ENCODE assay signal across 9 cellular contexts in the genomic region with DNA sequence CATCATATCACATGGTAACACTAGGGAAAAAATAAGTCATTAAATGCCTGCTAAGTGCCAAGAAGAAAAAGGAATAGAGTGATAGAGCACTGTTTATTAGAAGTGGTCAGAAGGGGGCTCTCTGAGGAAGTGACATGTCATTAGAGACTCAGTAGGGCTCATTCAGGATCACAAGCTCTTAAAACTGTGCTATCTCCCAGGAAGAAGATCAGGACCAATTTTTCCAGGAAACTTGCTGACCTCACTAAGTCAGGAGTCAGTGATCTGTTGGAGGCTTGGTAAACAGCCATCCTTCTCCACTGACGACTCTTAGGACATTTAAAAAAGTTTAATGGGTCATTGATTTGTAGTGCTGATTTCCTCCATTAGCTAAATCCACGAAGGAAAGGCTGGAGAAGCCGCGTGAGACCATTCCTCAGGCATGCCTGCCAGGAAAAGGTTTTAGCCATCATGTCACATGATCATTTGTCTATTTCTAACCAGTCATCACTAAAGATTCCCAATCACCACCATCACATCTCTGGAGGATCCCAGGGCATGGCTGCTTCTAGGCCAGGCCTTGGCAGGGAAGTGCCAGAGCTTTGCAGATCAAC. TPM values are rescaled to one million over a fixed set of nuclear protein-coding genes. Genes with fewer than 3 reads are reported as not detected.
DNase-seq lines count a peak whose midpoint lies in the region; ATAC-seq and TF ChIP-seq lines count a peak whose summit lies in the region.
"Had no signal": no experiment of that assay in that cellular context is flagged by ENCODE, and none has a peak within 500 bp of the region (broad histone marks: within the 10 kb centered on the region; RNA-seq: fewer than 3 reads in every experiment).

No MANE protein-coding gene starts in this region.

- H3K4me3 ChIP-seq in A673 (ENCODE audit: low read depth, low read length, poor library complexity, severe bottlenecking): no peak overlapping the region
- no peak overlapping the region for H3K4me3 ChIP-seq in IMR-90 (ENCODE audit: insufficient read depth, low read depth, low read length)

- peak overlapping the region; percentile 81 for H3K18ac ChIP-seq in IMR-90 (ENCODE audit: low read depth, low read length)

- H3K56ac ChIP-seq in IMR-90 (ENCODE audit: extremely low read depth, insufficient read depth, low read length): no peak overlapping the region

- DNase-seq in A673 (ENCODE audit: low spot score) (no peak), IMR-90 (no peak), chondrocyte (ENCODE audit: low spot score) (no peak), mesothelial cell of epicardium (ENCODE audit: low spot score in 2 of 2, unreplicated experiment in 2 of 2) (no peak), mucosa of gallbladder (ENCODE audit: low spot score) (no peak), NCI-H2029 (lab: John Stamatoyannopoulos, UW) (no peak)
- DNase-seq: NCI-H1417 had no signal

- H3K4ac ChIP-seq in IMR-90 (ENCODE audit: low read depth, low read length): peak overlapping the region; percentile 52

- no peak overlapping the region for H3K4me2 ChIP-seq in IMR-90 (ENCODE audit: low read depth, low read length)

- H2AFZ ChIP-seq in IMR-90 (replicated peaks; ENCODE audit: low read length, poor library complexity): peak overlapping the region; percentile 52

- H2BK120ac ChIP-seq in IMR-90 (ENCODE audit: low read depth, low read length): peak overlapping the region; percentile 76

- peak overlapping the region; percentile 88 for H4K5ac ChIP-seq in IMR-90 (ENCODE audit: low read depth, low read length)

- no peak overlapping the region for H2BK5ac ChIP-seq in IMR-90 (ENCODE audit: low read depth, low read length, poor library complexity, severe bottlenecking)

- TF ChIP-seq POLR2A in IMR-90 (IDR thresholded peaks at IDR 0.05; ENCODE audit: low read depth, low read length): no peak

- no peak overlapping the region for H3K27ac Mint-ChIP-seq in chondrocyte (ENCODE audit: unreplicated experiment)
- H3K27ac Mint-ChIP-seq in mesothelial cell of epicardium: peak overlapping the region; percentile 5

- TF ChIP-seq CTCF in A673 (conservative IDR thresholded peaks at IDR 0.05; ENCODE audit: low read depth, low read length) (peak; percentile 32), IMR-90 (conservative IDR thresholded peaks at IDR 0.05; ENCODE audit: low read depth, low read length) (peak; percentile 21; the same call in 1 of the 2 replicates), chondrocyte (IDR thresholded peaks at IDR 0.05) (peak; percentile 70), mesothelial cell of epicardium (IDR thresholded peaks at IDR 0.05; ENCODE audit: unreplicated experiment) (no peak)

- H2AK9ac ChIP-seq in IMR-90 (replicated peaks; ENCODE audit: low read depth, low read length, poor library complexity): no peak overlapping the region

- H2AK5ac ChIP-seq in IMR-90 (ENCODE audit: low read depth, low read length): peak overlapping the region; percentile 39; the same call in 1 of the 2 replicates

- TF ChIP-seq RAD21 in IMR-90 (IDR thresholded peaks at IDR 0.05; ENCODE audit: low read length): peak; percentile 32; the same call in 1 of the 2 replicates

- H4K20me1 ChIP-seq in IMR-90 (ENCODE audit: insufficient read depth, low read length): no peaks in the 10 kb centered on the region

- H3K4me3 Mint-ChIP-seq in chondrocyte (ENCODE audit: unreplicated experiment): no peak overlapping the region
- H3K4me3 Mint-ChIP-seq in mesothelial cell of epicardium: no peak overlapping the region

- no peak overlapping the region for H3K9ac ChIP-seq in IMR-90 (ENCODE audit: low read depth, low read length)

- H3K36me3 Mint-ChIP-seq in chondrocyte (ENCODE audit: low read depth) (no peaks in the 10 kb centered on the region), mesothelial cell of epicardium (no peaks in the 10 kb centered on the region)

- H3K27ac ChIP-seq in A673 (ENCODE audit: low read depth, low read length, poor library complexity, severe bottlenecking) (no peak overlapping the region), IMR-90 (ENCODE audit: insufficient read depth, low read length) (peak overlapping the region; percentile 47; the same call in 1 of the 2 replicates)

- no peaks in the 10 kb centered on the region for H3K79me1 ChIP-seq in IMR-90 (ENCODE audit: low read depth in 1 of 2, low read length in 2 of 2)

- intact Hi-C loops in A673 (cut with micrococcal nuclease; ENCODE audit: unreplicated experiment) (no loop called here), IMR-90 (cut with micrococcal nuclease) (no loop called here)

- H3K36me3 ChIP-seq in A673 (ENCODE audit: insufficient read depth, low read length, poor library complexity, severe bottlenecking): no peaks in the 10 kb centered on the region
- H3K36me3 ChIP-seq in IMR-90 (ENCODE audit: control insufficient read depth, insufficient read depth, low read length): no peaks in the 10 kb centered on the region

- dilution Hi-C loops in IMR-90 (cut with HindIII; ENCODE audit: low sequenced_read_pairs, unreplicated experiment): no loop called here

- H3K27me3 ChIP-seq in A673 (replicated peaks; ENCODE audit: insufficient read depth, low read depth, low read length, poor library complexity) (no peaks in the 10 kb centered on the region), IMR-90 (ENCODE audit: control insufficient read depth, insufficient read depth, low read length) (no peaks in the 10 kb centered on the region)

- WGBS in IMR-90 (ENCODE audit: extremely low coverage in 2 of 2, insufficient read length in 1 of 2), 2 experiments: no CpG with 5 or more reads among the region's 4 CpGs

- peak; percentile 16; the same call in 1 of the 2 replicates for ATAC-seq in IMR-90 (ENCODE audit: low read depth)
- ATAC-seq in GM19035 (IDR thresholded peaks at IDR 0.05; ENCODE audit: unreplicated experiment): no peak
- no peak for ATAC-seq in HG02938 (IDR thresholded peaks at IDR 0.05; ENCODE audit: unreplicated experiment)

- CTCF ChIA-PET in A673 (lab: Charles Lee) (interaction anchor here (0.5 kb wide), 1 partner anchor 289 kb away, joined by 4 read pairs; no protein-coding TSS in a partner anchor), IMR-90 (lab: Yijun Ruan, JAX) (interaction anchor here (1.4 to 1.6 kb wide), 2 partner anchors 21 to 71 kb away, joined by 3 to 6 read pairs; no protein-coding TSS in a partner anchor)

- no peaks in the 10 kb centered on the region for H3K9me3 Mint-ChIP-seq in chondrocyte (ENCODE audit: low read depth)
- H3K9me3 Mint-ChIP-seq in mesothelial cell of epicardium: no peaks in the 10 kb centered on the region

- H3K9me1 ChIP-seq in IMR-90 (ENCODE audit: insufficient read depth, low read length): 0 out of 2 replicates have a peak, but pooled peaks cover 9% of the 10 kb centered on the region

- H2BK20ac ChIP-seq in IMR-90 (ENCODE audit: low read depth, low read length): peak overlapping the region; percentile 50

- H3K9me3 ChIP-seq in A673 (ENCODE audit: low read depth, low read length, poor library complexity, severe bottlenecking) (no peaks in the 10 kb centered on the region), IMR-90 (ENCODE audit: control insufficient read depth, insufficient read depth, low read length) (no peaks in the 10 kb centered on the region)

- peak overlapping the region; percentile 11 for H3K23ac ChIP-seq in IMR-90 (ENCODE audit: low read depth, low read length)

- H3K14ac ChIP-seq in IMR-90 (replicated peaks; ENCODE audit: low read depth, low read length): peak overlapping the region; percentile 69

- H4K8ac ChIP-seq in IMR-90 (ENCODE audit: low read depth in 2 of 2, low read length in 2 of 2): peak overlapping the region; percentile 33 to 75

- BruUV-seq in A673 (replicated peaks; lab: Mats Ljungman, UMichigan) (no TSS peak), IMR-90 (replicated peaks; lab: Mats Ljungman, UMichigan) (no TSS peak)

- POLR2A ChIA-PET in A673 (lab: Charles Lee; ENCODE audit: low non-redundant PET) (no interaction called here), IMR-90 (lab: Charles Lee; ENCODE audit: unreplicated experiment) (no interaction called here)

- peak overlapping the region; percentile 53 for H4K91ac ChIP-seq in IMR-90 (ENCODE audit: insufficient read depth, low read depth, low read length)

- no peaks in the 10 kb centered on the region for H3K27me3 Mint-ChIP-seq in chondrocyte (ENCODE audit: low read depth)
- no peaks in the 10 kb centered on the region for H3K27me3 Mint-ChIP-seq in mesothelial cell of epicardium (ENCODE audit: low read depth)

- H2BK15ac ChIP-seq in IMR-90 (ENCODE audit: low read depth, low read length): peak overlapping the region; percentile 13; the same call in 2 of the 3 replicates

- in situ Hi-C loops in IMR-90 (cut with MboI; ENCODE audit: low sequenced_read_pairs): no loop called here

- peaks cover under 1% of the 10 kb centered on the region for H3K4me1 Mint-ChIP-seq in chondrocyte (ENCODE audit: low read depth)
- H3K4me1 Mint-ChIP-seq in mesothelial cell of epicardium: peaks cover 13% of the 10 kb centered on the region

- H3K4me1 ChIP-seq in A673 (ENCODE audit: insufficient read depth, low read length, poor library complexity, severe bottlenecking): peaks cover 2% of the 10 kb centered on the region
- H3K4me1 ChIP-seq in IMR-90 (ENCODE audit: control insufficient read depth, insufficient read depth, low read length): peaks cover 19% of the 10 kb centered on the region

TF ChIP-seq in IMR-90, 13 proteins besides CTCF, POLR2A, EP300 and RAD21 (continues in another document):
- TF ChIP-seq USF2 (IDR thresholded peaks at IDR 0.05; ENCODE audit: low read depth, low read length) (0 out of 2 replicates have a peak, but pooled peaks have one; percentile 32), CHD1 (IDR thresholded peaks at IDR 0.05; ENCODE audit: low read depth, low read length) (no peak), FOS (IDR thresholded peaks at IDR 0.05; ENCODE audit: low read depth, low read length) (no peak)

RNA-seq across cellular contexts. Expression of gene PTPN1, which starts 5.9 kb away (rescaled TPM):
- total RNA-seq in A673 (2021) (47.4 and 47.8 TPM in 2 replicates), IMR-90 (2012; rRNA removed) (31.7 and 38.0 TPM in 2 replicates), chondrocyte (30.3 to 32.4 TPM (median 30.8 TPM) in 3 replicates), mesothelial cell of epicardium (26.2 to 27.7 TPM (median 27.3 TPM) in 3 replicates), mucosa of gallbladder (24.0 TPM)
- 37.1 and 37.4 TPM in 2 replicates for polyA plus RNA-seq in IMR-90 (2012; rRNA removed)
- 27.3 and 29.6 TPM in 2 replicates for polyA plus RNA-seq in IMR-90 (2012; cell fraction: cytosol; rRNA removed)
- 35.3 and 62.9 TPM in 2 replicates for polyA plus RNA-seq in IMR-90 (2012; cell fraction: nucleus; rRNA removed; ENCODE audit: low replicate concordance)
